Comparison of ENCODE assay signal across 8 cellular contexts in genomic region chr2:168348076-168348475, GRCh38.
DNase-seq lines count a peak whose midpoint lies in the region; ATAC-seq and TF ChIP-seq lines count a peak whose summit lies in the region.

No MANE protein-coding gene starts in this region.

- no peaks in the 10 kb centered on the region for H3K27me3 Mint-ChIP-seq in nephron progenitor cell (ENCODE audit: low read depth, poor library complexity)

- H3K9me3 Mint-ChIP-seq in nephron progenitor cell, result peaks cover 18% of the 10 kb centered on the region
- peaks cover 1% of the 10 kb centered on the region for H3K9me3 Mint-ChIP-seq in stimulated activated effector memory CD8-positive, alpha-beta T cell treated with anti-CD3 and anti-CD28 coated beads, Interleukin-12 subunit alpha, Interleukin-12 subunit beta, amount 100 ng/mL, for 72 hours

- H3K27ac Mint-ChIP-seq in nephron progenitor cell, result no peak overlapping the region
- no peak overlapping the region for H3K27ac Mint-ChIP-seq in stimulated activated effector memory CD8-positive, alpha-beta T cell treated with anti-CD3 and anti-CD28 coated beads, Interleukin-12 subunit alpha, Interleukin-12 subunit beta, amount 100 ng/mL, for 72 hours

- DNase-seq in AG09319 (ENCODE audit: extremely low read depth, low read depth) (no peak), NCI-H526 (lab: John Stamatoyannopoulos, UW) (peak; percentile 65 to 87), dermis microvascular lymphatic vessel endothelial cell (ENCODE audit: low read depth in 2 of 2) (peak; percentile 14 to 24), nephron progenitor cell (peak; percentile 19)
- no peak for DNase-seq in activated CD8-positive, alpha-beta memory T cell treated with anti-CD3 and anti-CD28 coated beads, Interleukin-2, amount 50 U/mL, for 4 hours
- no peak for DNase-seq in stimulated activated effector memory CD8-positive, alpha-beta T cell treated with anti-CD3 and anti-CD28 coated beads, Interleukin-12 subunit alpha, Interleukin-12 subunit beta, amount 100 ng/mL, for 72 hours (ENCODE audit: low spot score in 2 of 2)

- H3K36me3 Mint-ChIP-seq in nephron progenitor cell (ENCODE audit: low read depth), result peaks cover 6% of the 10 kb centered on the region
- no peaks in the 10 kb centered on the region for H3K36me3 Mint-ChIP-seq in stimulated activated effector memory CD8-positive, alpha-beta T cell treated with anti-CD3 and anti-CD28 coated beads, Interleukin-12 subunit alpha, Interleukin-12 subunit beta, amount 100 ng/mL, for 72 hours

- peak; percentile 53 for ATAC-seq in HG02884 (IDR thresholded peaks at IDR 0.05; ENCODE audit: unreplicated experiment)
- ATAC-seq in stimulated activated effector memory CD8-positive, alpha-beta T cell treated with anti-CD3 and anti-CD28 coated beads, Interleukin-12 subunit alpha, Interleukin-12 subunit beta, amount 100 ng/mL, for 72 hours, result no peak

- H3K4me3 Mint-ChIP-seq in nephron progenitor cell, result no peak overlapping the region
- H3K4me3 Mint-ChIP-seq in stimulated activated effector memory CD8-positive, alpha-beta T cell treated with anti-CD3 and anti-CD28 coated beads, Interleukin-12 subunit alpha, Interleukin-12 subunit beta, amount 100 ng/mL, for 72 hours, result no peak overlapping the region

- TF ChIP-seq CTCF in AG09319 (IDR thresholded peaks at IDR 0.05; ENCODE audit: low read depth, low read length) (peak; percentile 31), GM12873 (IDR thresholded peaks at IDR 0.05; ENCODE audit: insufficient read depth, low read depth, low read length, missing control alignments) (peak; percentile 70), nephron progenitor cell (IDR thresholded peaks at IDR 0.05) (peak; percentile 49)

- H3K4me1 Mint-ChIP-seq in nephron progenitor cell, result peaks cover 19% of the 10 kb centered on the region
- peaks cover 7% of the 10 kb centered on the region for H3K4me1 Mint-ChIP-seq in stimulated activated effector memory CD8-positive, alpha-beta T cell treated with anti-CD3 and anti-CD28 coated beads, Interleukin-12 subunit alpha, Interleukin-12 subunit beta, amount 100 ng/mL, for 72 hours

Comparison
In these comparisons a context has a peak if more than half of its experiments do, and no peak if none do; other contexts are left out.
1. DNase-seq: peak in NCI-H526 (2 of 2), dermis microvascular lymphatic vessel endothelial cell (2 of 2) and nephron progenitor cell (single experiment); none in AG09319 (single experiment), activated CD8-positive, alpha-beta memory T cell treated with anti-CD3 and anti-CD28 coated beads, Interleukin-2, amount 50 U/mL, for 4 hours (single experiment) and stimulated activated effector memory CD8-positive, alpha-beta T cell treated with anti-CD3 and anti-CD28 coated beads, Interleukin-12 subunit alpha, Interleukin-12 subunit beta, amount 100 ng/mL, for 72 hours (0 of 2).
2. Peak in every context shown above with its lines, with median percentiles within 50 percentile points of each other: CTCF ChIP-seq.